ENCODE assay signal across 8 cellular contexts in genomic region chr2:143110759-143111428, GRCh38. TPM values are rescaled to one million over a fixed set of nuclear protein-coding genes. Genes with fewer than 3 reads are reported as not detected.
A peak's percentile ranks its signal among the peaks of the same experiment; 100 is the strongest.
DNase-seq lines count a peak whose midpoint lies in the region; ATAC-seq and TF ChIP-seq lines count a peak whose summit lies in the region.

No MANE protein-coding gene starts in this region.

- H3K9me3 ChIP-seq in left lung, result no peaks in the 10 kb centered on the region

- POLR2A ChIA-PET in activated B cell treated with CpG ODN at 0.5 μM for 24 hours (lab: Charles Lee), result interaction anchor here (0.8 to 1.9 kb wide), 5 partner anchors 18 to 151 kb away, joined by 3 to 5 read pairs (median 4); no protein-coding TSS in a partner anchor

- TF ChIP-seq CTCF in AG09319 (IDR thresholded peaks at IDR 0.05; ENCODE audit: low read depth, low read length) (peak; percentile 54), activated B cell treated with CpG ODN at 0.5 μM for 24 hours (IDR thresholded peaks at IDR 0.05) (peak; percentile 77), left lung (IDR thresholded peaks at IDR 0.05) (peak; percentile 50 to 56)

- peaks cover 8% of the 10 kb centered on the region for H3K4me1 Mint-ChIP-seq in activated B cell treated with CpG ODN at 0.5 μM for 24 hours

- no peak overlapping the region for H3K4me3 ChIP-seq in left lung

- DNase-seq in AG09319 (ENCODE audit: extremely low read depth, low read depth) (peak; percentile 4), NCI-H2196 (lab: John Stamatoyannopoulos, UW; ENCODE audit: unreplicated experiment) (peak; percentile 76), activated B cell treated with CpG ODN at 0.5 μM for 24 hours (no peak), cerebellar cortex (ENCODE audit: low spot score) (peak; percentile 58), left lung (peak in 1 of 2 donors; percentile 47)
- DNase-seq in stimulated activated CD4-positive, alpha-beta T cell treated with anti-CD3 and anti-CD28 coated beads, TNF-alpha, amount 100 ng/mL, for 48 hours (ENCODE audit: low read depth in 3 of 3), result peak in 2 of 3 donors; percentile 38 to 53

- H3K27ac ChIP-seq in left lung, result no peak overlapping the region

- CTCF ChIA-PET in activated B cell treated with CpG ODN at 0.5 μM for 24 hours (lab: Charles Lee), result interaction anchor here (0.6 to 7.6 kb wide), 40 partner anchors 10 to 517 kb away, joined by 3 to 143 read pairs (median 4); no protein-coding TSS in a partner anchor

- intact Hi-C loops in activated B cell treated with CpG ODN at 0.5 μM for 24 hours (cut with micrococcal nuclease) (loop anchor here (1.0 kb wide), 8 partner anchors 11 to 173 kb away; partner anchors contain the start of gene ARHGAP15), left lung (cut with DNase I) (no loop called here)

- peaks cover 0 to 10% of the 10 kb centered on the region in 2 donors for H3K4me1 ChIP-seq in left lung

- no peaks in the 10 kb centered on the region for H3K36me3 Mint-ChIP-seq in activated B cell treated with CpG ODN at 0.5 μM for 24 hours (ENCODE audit: low read depth)

- no peaks in the 10 kb centered on the region for H3K27me3 Mint-ChIP-seq in activated B cell treated with CpG ODN at 0.5 μM for 24 hours

- H3K27ac Mint-ChIP-seq in activated B cell treated with CpG ODN at 0.5 μM for 24 hours, result peak overlapping the region; percentile 50

- H3K36me3 ChIP-seq in left lung, result no peaks in the 10 kb centered on the region

- no peaks in the 10 kb centered on the region for H3K27me3 ChIP-seq in left lung

- H3K9me3 Mint-ChIP-seq in activated B cell treated with CpG ODN at 0.5 μM for 24 hours, result no peaks in the 10 kb centered on the region

- no peak overlapping the region for H3K4me3 Mint-ChIP-seq in activated B cell treated with CpG ODN at 0.5 μM for 24 hours

- ATAC-seq in GM18519 (IDR thresholded peaks at IDR 0.05; ENCODE audit: low FRiP score, unreplicated experiment), result peak; percentile 87
- peak; percentile 87 for ATAC-seq in HG03060 (IDR thresholded peaks at IDR 0.05; ENCODE audit: low read depth, unreplicated experiment)
- peak; percentile 81 for ATAC-seq in activated B cell treated with CpG ODN at 0.5 μM for 24 hours (ENCODE audit: low read depth)
- peak; percentile 85 for ATAC-seq in left lung

RNA-seq across cellular contexts. Expression of gene ARHGAP15, which starts 18.3 kb away (rescaled TPM):
- total RNA-seq in activated B cell treated with CpG ODN at 0.5 μM for 24 hours (101 and 112 TPM in 2 replicates), left lung (10 to 100 TPM; 16.8 to 20.6 TPM)
